Comparison of ENCODE assay signal across 12 cellular contexts in the genomic region with DNA sequence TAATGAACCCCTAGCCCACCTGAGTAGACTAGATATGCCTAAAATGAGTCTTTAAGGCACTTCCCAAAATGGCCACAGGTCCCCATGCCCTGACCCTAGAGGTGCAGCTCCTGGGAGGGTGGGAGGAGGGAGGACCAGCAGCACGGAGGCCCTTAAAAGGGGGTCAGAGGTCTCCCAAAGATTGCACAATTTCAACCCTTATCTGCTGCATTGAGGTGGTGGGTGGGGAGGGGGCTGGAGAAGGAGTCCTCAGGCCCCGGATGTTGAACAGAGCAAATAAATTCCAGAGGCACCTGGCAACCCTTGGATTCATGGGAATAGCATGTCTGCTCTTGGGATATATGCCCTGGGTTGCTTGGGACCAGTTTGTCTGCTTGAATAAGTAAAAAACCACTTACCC.
"Had no signal": no experiment of that assay in that cellular context is flagged by ENCODE, and none has a peak within 500 bp of the region (broad histone marks: within the 10 kb centered on the region; RNA-seq: fewer than 3 reads in every experiment).

No MANE protein-coding gene starts in this region.

- H3K4me3 ChIP-seq: adrenal gland, skin epidermis, thyroid gland, uterus had no signal

- H3K36me3 ChIP-seq: adrenal gland, thyroid gland, uterus had no signal

- H2AFZ ChIP-seq: parathyroid adenoma had no signal

- DNase-seq: activated CD4-positive, alpha-beta T cell treated with anti-CD3 and anti-CD28 coated beads, Interleukin-2, amount 50 U/mL, for 1 hour; activated naive CD4-positive, alpha-beta T cell treated with anti-CD3 and anti-CD28 coated beads, Interleukin-2, amount 50 U/mL, for 16 hours; adrenal gland; central memory CD4-positive, alpha-beta T cell; effector memory CD8-positive, alpha-beta T cell; thyroid gland; uterus had no signal

- H3K9me3 ChIP-seq: adrenal gland, thyroid gland, uterus had no signal

- H3K27me3 ChIP-seq: adrenal gland, thyroid gland, uterus had no signal

- H3K4me1 Mint-ChIP-seq: stimulated activated effector memory CD8-positive, alpha-beta T cell treated with anti-CD3 and anti-CD28 coated beads, Interleukin-12 subunit alpha, Interleukin-12 subunit beta, amount 100 ng/mL, for 72 hours had no signal

- H3K4me1 ChIP-seq: adrenal gland, parathyroid adenoma, uterus had no signal

- H3K79me2 ChIP-seq: parathyroid adenoma had no signal

- H3K9ac ChIP-seq: parathyroid adenoma had no signal

- ATAC-seq: effector memory CD8-positive, alpha-beta T cell; stimulated activated effector memory CD8-positive, alpha-beta T cell treated with anti-CD3 and anti-CD28 coated beads, Interleukin-12 subunit alpha, Interleukin-12 subunit beta, amount 100 ng/mL, for 72 hours had no signal

- H3K27ac ChIP-seq: adrenal gland, epithelial cell of prostate, parathyroid adenoma, skin epidermis, thyroid gland, uterus had no signal

- H3K4me3 Mint-ChIP-seq: effector memory CD8-positive, alpha-beta T cell; stimulated activated effector memory CD8-positive, alpha-beta T cell treated with anti-CD3 and anti-CD28 coated beads, Interleukin-12 subunit alpha, Interleukin-12 subunit beta, amount 100 ng/mL, for 72 hours had no signal

- H3K36me3 Mint-ChIP-seq: stimulated activated effector memory CD8-positive, alpha-beta T cell treated with anti-CD3 and anti-CD28 coated beads, Interleukin-12 subunit alpha, Interleukin-12 subunit beta, amount 100 ng/mL, for 72 hours had no signal

- H3K27ac Mint-ChIP-seq: activated T-helper 2 cell treated with anti-CD3 and anti-CD28 coated beads, Interferon-gamma antibody, Interleukin-2, Interleukin-4, amounts not matched to agents 10 μg/mL and 5 μg/mL and 100 μg/mL, durations not matched to agents 14 hours and 24 hours and 36 hours; effector memory CD8-positive, alpha-beta T cell; stimulated activated effector memory CD8-positive, alpha-beta T cell treated with anti-CD3 and anti-CD28 coated beads, Interleukin-12 subunit alpha, Interleukin-12 subunit beta, amount 100 ng/mL, for 72 hours had no signal

- H3K9me3 Mint-ChIP-seq: activated T-helper 2 cell treated with anti-CD3 and anti-CD28 coated beads, Interferon-gamma antibody, Interleukin-2, Interleukin-4, amounts not matched to agents 10 μg/mL and 5 μg/mL and 100 μg/mL, durations not matched to agents 14 hours and 24 hours and 36 hours; effector memory CD8-positive, alpha-beta T cell; stimulated activated effector memory CD8-positive, alpha-beta T cell treated with anti-CD3 and anti-CD28 coated beads, Interleukin-12 subunit alpha, Interleukin-12 subunit beta, amount 100 ng/mL, for 72 hours had no signal
